ENCODE assay signal across 8 cellular contexts in genomic region chr13:98507060-98507797, GRCh38.
DNase-seq lines count a peak whose midpoint lies in the region; ATAC-seq, FAIRE-seq and TF ChIP-seq lines count a peak whose summit lies in the region.

No MANE protein-coding gene starts in this region.

- ATAC-seq in HepG2 (peak; percentile 45), GM18907 (IDR thresholded peaks at IDR 0.05; ENCODE audit: unreplicated experiment) (no peak)

- no peaks in the 10 kb centered on the region for H3K9me3 ChIP-seq in HepG2 (ENCODE audit: low read length)

- peaks cover 1 to 13% of the 10 kb centered on the region in 2 experiments; a peak in 4 of 5 replicates for H3K36me3 ChIP-seq in HepG2 (replicated peaks in 1 of 2; ENCODE audit: control insufficient read depth in 1 of 2, insufficient read depth in 2 of 2, low read length in 2 of 2)

- H3K9ac ChIP-seq in HepG2 (ENCODE audit: insufficient read depth, low read depth, low read length), result peak overlapping the region; percentile 64

- H3K4me3 Mint-ChIP-seq in MCF 10A (ENCODE audit: unreplicated experiment), result no peak overlapping the region
- H3K4me3 Mint-ChIP-seq in activated T-helper 1 cell treated with anti-CD3 and anti-CD28 coated beads, Interleukin-12 subunit alpha, Interleukin-12 subunit beta, Interleukin-2, Interleukin-4 antibody, amounts not matched to agents 30 ng/mL and 10 ng/mL and 1 ng/mL, durations not matched to agents 14 hours and 24 hours and 36 hours, result no peak overlapping the region

- H3K27me3 ChIP-seq in HepG2 (ENCODE audit: control insufficient read depth in 1 of 2, insufficient read depth in 2 of 2, low read length in 2 of 2), result no peaks in the 10 kb centered on the region

- H3K4me2 ChIP-seq in HepG2 (ENCODE audit: low read depth, low read length), result peak overlapping the region; percentile 86

- H3K9me3 Mint-ChIP-seq in MCF 10A (ENCODE audit: unreplicated experiment), result no peaks in the 10 kb centered on the region
- H3K9me3 Mint-ChIP-seq in activated T-helper 1 cell treated with anti-CD3 and anti-CD28 coated beads, Interleukin-12 subunit alpha, Interleukin-12 subunit beta, Interleukin-2, Interleukin-4 antibody, amounts not matched to agents 30 ng/mL and 10 ng/mL and 1 ng/mL, durations not matched to agents 14 hours and 24 hours and 36 hours, result no peaks in the 10 kb centered on the region

- TF ChIP-seq CTCF in MCF 10A (IDR thresholded peaks at IDR 0.05; ENCODE audit: unreplicated experiment), result no peak
- TF ChIP-seq CTCF in HepG2 (CRISPR knock-in tag; IDR thresholded peaks at IDR 0.05), result no peak

- peak; percentile 37 to 44; a peak in 2 of 4 replicates for TF ChIP-seq POLR2A in HepG2 (IDR thresholded peaks at IDR 0.05; ENCODE audit: insufficient read depth in 1 of 2, low read depth in 2 of 2, low read length in 2 of 2)

- DNase-seq in Caki2 (ENCODE audit: low read depth) (peak; percentile 87), NCI-H2107 (lab: John Stamatoyannopoulos, UW) (peak; percentile 60), MCF 10A (ENCODE audit: unreplicated experiment) (peak; percentile 78), HepG2 (ENCODE audit: low spot score) (peak; percentile 48)
- DNase-seq in activated CD4-positive, CD25-positive, alpha-beta regulatory T cell (lab: John Stamatoyannopoulos, UW), result no peak
- DNase-seq in effector CD8-positive, alpha-beta T cell (lab: John Stamatoyannopoulos, UW), result no peak
- DNase-seq in activated T-helper 1 cell treated with anti-CD3 and anti-CD28 coated beads, Interleukin-12 subunit alpha, Interleukin-12 subunit beta, Interleukin-2, Interleukin-4 antibody, amounts not matched to agents 30 ng/mL and 10 ng/mL and 1 ng/mL, durations not matched to agents 14 hours and 24 hours and 36 hours (ENCODE audit: low spot score), result no peak

- H3K4me1 ChIP-seq in HepG2 (ENCODE audit: insufficient read depth, low read length), result peaks cover 95% of the 10 kb centered on the region

- H3K79me2 ChIP-seq in HepG2 (ENCODE audit: insufficient read depth, low read length), result peaks cover 91% of the 10 kb centered on the region

- in situ Hi-C loops in Caki2 (cut with HindIII; ENCODE audit: low pct_unique_long_range_greater_than_20kb, low sequenced_read_pairs), result no loop called here
- in situ Hi-C loops in HepG2 (cut with HindIII; ENCODE audit: extremely low pct_ligation_motif_present, low pct_unique_long_range_greater_than_20kb), result no loop called here

- WGBS in HepG2 (ENCODE audit: low lambda C conversion rate), result 15% methylated on average over 11 of the region's 11 CpGs

- CTCF ChIA-PET in MCF 10A (lab: Yijun Ruan, JAX), result interaction anchor here (0.5 to 3.9 kb wide), 8 partner anchors 10 to 269 kb away, joined by 3 to 15 read pairs (median 6); no protein-coding TSS in a partner anchor
- CTCF ChIA-PET in HepG2 (lab: Yijun Ruan, JAX; ENCODE audit: low intra/inter-chr PET ratio, low total read pairs), result no interaction called here

- BruUV-seq in MCF 10A (replicated peaks; lab: Mats Ljungman, UMichigan) (no TSS peak), HepG2 (replicated peaks; lab: Mats Ljungman, UMichigan) (no TSS peak)

- intact Hi-C loops in MCF 10A (cut with micrococcal nuclease) (no loop called here), HepG2 (cut with micrococcal nuclease; ENCODE audit: unreplicated experiment) (loop anchor here (2.0 to 5.0 kb wide), 2 partner anchors 16 to 65 kb away; no protein-coding TSS in a partner anchor)
- intact Hi-C loops in activated T-helper 1 cell treated with anti-CD3 and anti-CD28 coated beads, Interleukin-12 subunit alpha, Interleukin-12 subunit beta, Interleukin-2, Interleukin-4 antibody, amounts not matched to agents 30 ng/mL and 10 ng/mL and 1 ng/mL, durations not matched to agents 14 hours and 24 hours and 36 hours (cut with micrococcal nuclease), result no loop called here

- H3K4me3 ChIP-seq in HepG2 (replicated peaks in 1 of 3; ENCODE audit: insufficient read depth in 1 of 3, low read depth in 2 of 3, low read length in 3 of 3), result peak overlapping the region; percentile 10 to 54 (median 28); a peak in 5 of 6 replicates

- TF ChIP-seq RAD21 in HepG2 (CRISPR knock-in tag; IDR thresholded peaks at IDR 0.05), result no peak

- TF ChIP-seq EP300 in HepG2 (IDR thresholded peaks at IDR 0.05; ENCODE audit: low read depth in 2 of 2, low read length in 2 of 2), result no peak
- no peak for TF ChIP-seq EP300 in HepG2 (CRISPR knock-in tag; IDR thresholded peaks at IDR 0.05; ENCODE audit: borderline replicate concordance)

- peaks cover 10% of the 10 kb centered on the region for H3K36me3 Mint-ChIP-seq in MCF 10A (ENCODE audit: insufficient read depth, unreplicated experiment)
- H3K36me3 Mint-ChIP-seq in activated T-helper 1 cell treated with anti-CD3 and anti-CD28 coated beads, Interleukin-12 subunit alpha, Interleukin-12 subunit beta, Interleukin-2, Interleukin-4 antibody, amounts not matched to agents 30 ng/mL and 10 ng/mL and 1 ng/mL, durations not matched to agents 14 hours and 24 hours and 36 hours (ENCODE audit: low read depth), result peaks cover 30% of the 10 kb centered on the region

- no peaks in the 10 kb centered on the region for H3K27me3 Mint-ChIP-seq in MCF 10A (ENCODE audit: insufficient read depth, unreplicated experiment)
- H3K27me3 Mint-ChIP-seq in activated T-helper 1 cell treated with anti-CD3 and anti-CD28 coated beads, Interleukin-12 subunit alpha, Interleukin-12 subunit beta, Interleukin-2, Interleukin-4 antibody, amounts not matched to agents 30 ng/mL and 10 ng/mL and 1 ng/mL, durations not matched to agents 14 hours and 24 hours and 36 hours (ENCODE audit: insufficient read depth), result no peaks in the 10 kb centered on the region

- H3K27ac ChIP-seq in HepG2 (ENCODE audit: extremely low read length, insufficient read depth, low read length), result peak overlapping the region; percentile 92

- FAIRE-seq in HepG2 (lab: Jason Lieb, UNC), result peak; percentile 59

- peaks cover 62% of the 10 kb centered on the region for H3K4me1 Mint-ChIP-seq in MCF 10A (ENCODE audit: insufficient read depth, unreplicated experiment)
- peaks cover 77% of the 10 kb centered on the region for H3K4me1 Mint-ChIP-seq in activated T-helper 1 cell treated with anti-CD3 and anti-CD28 coated beads, Interleukin-12 subunit alpha, Interleukin-12 subunit beta, Interleukin-2, Interleukin-4 antibody, amounts not matched to agents 30 ng/mL and 10 ng/mL and 1 ng/mL, durations not matched to agents 14 hours and 24 hours and 36 hours (ENCODE audit: low read depth)

- H3K27ac Mint-ChIP-seq in MCF 10A (ENCODE audit: low read depth, unreplicated experiment), result peak overlapping the region; percentile 87
- no peak overlapping the region for H3K27ac Mint-ChIP-seq in activated T-helper 1 cell treated with anti-CD3 and anti-CD28 coated beads, Interleukin-12 subunit alpha, Interleukin-12 subunit beta, Interleukin-2, Interleukin-4 antibody, amounts not matched to agents 30 ng/mL and 10 ng/mL and 1 ng/mL, durations not matched to agents 14 hours and 24 hours and 36 hours

- H4K20me1 ChIP-seq in HepG2 (ENCODE audit: insufficient read depth, low read length), result peaks cover 24% of the 10 kb centered on the region

- no peak overlapping the region for H2AFZ ChIP-seq in HepG2 (ENCODE audit: low read length)

- POLR2A ChIA-PET in MCF 10A (lab: Yijun Ruan, JAX), result interaction anchor here (0.8 to 5.7 kb wide), 8 partner anchors 9 to 146 kb away, joined by 3 to 79 read pairs (median 10); partner anchors contain the start of gene STK24
- POLR2A ChIA-PET in HepG2 (lab: Yijun Ruan, JAX), result interaction anchor here (0.8 to 2.9 kb wide), 8 partner anchors 11 to 70 kb away, joined by 3 to 21 read pairs (median 6); partner anchors contain the start of gene STK24

TF ChIP-seq in HepG2, 621 proteins besides CTCF, POLR2A, EP300 and RAD21 (continues in another document):
- TF ChIP-seq ZNF775 (CRISPR knock-in tag; IDR thresholded peaks at IDR 0.05; ENCODE audit: borderline replicate concordance) (peak; percentile 2; the same call in 1 of the 2 replicates), ZNF292 (CRISPR knock-in tag; IDR thresholded peaks at IDR 0.05; ENCODE audit: borderline replicate concordance, low read depth) (no peak), ZNF121 (CRISPR knock-in tag; IDR thresholded peaks at IDR 0.05) (peak; percentile 2; the same call in 1 of the 2 replicates), KDM3A (CRISPR knock-in tag; IDR thresholded peaks at IDR 0.05; ENCODE audit: low read depth) (no peak; the same call in 1 of the 2 replicates), ZNF891 (CRISPR knock-in tag; IDR thresholded peaks at IDR 0.05) (no peak; the same call in 1 of the 2 replicates), HMGXB4 (CRISPR knock-in tag; IDR thresholded peaks at IDR 0.05; ENCODE audit: borderline replicate concordance in 1 of 2, low read depth in 1 of 2) (0 out of 4 replicates have a peak, but pooled peaks of 1 of the 2 experiments have one; percentile 2), THRA (CRISPR knock-in tag; IDR thresholded peaks at IDR 0.05; ENCODE audit: borderline replicate concordance) (no peak), DMAP1 (CRISPR knock-in tag; IDR thresholded peaks at IDR 0.05) (no peak; the same call in 1 of the 2 replicates), SMAD1 (CRISPR knock-in tag; IDR thresholded peaks at IDR 0.05; ENCODE audit: borderline replicate concordance, low read depth) (no peak), ZNF335 (CRISPR knock-in tag; IDR thresholded peaks at IDR 0.05) (peak; percentile 20; the same call in 1 of the 2 replicates), ZZZ3 (CRISPR knock-in tag; IDR thresholded peaks at IDR 0.05; ENCODE audit: borderline replicate concordance) (no peak; the same call in 1 of the 2 replicates)

Comparison
In these comparisons a context has a peak if more than half of its experiments do, and no peak if none do; other contexts are left out.
1. DNase-seq: peak in Caki2 (single experiment), NCI-H2107 (single experiment), MCF 10A (single experiment) and HepG2 (single experiment); none in activated CD4-positive, CD25-positive, alpha-beta regulatory T cell (0 of 4), effector CD8-positive, alpha-beta T cell (single experiment) and activated T-helper 1 cell treated with anti-CD3 and anti-CD28 coated beads, Interleukin-12 subunit alpha, Interleukin-12 subunit beta, Interleukin-2, Interleukin-4 antibody, amounts not matched to agents 30 ng/mL and 10 ng/mL and 1 ng/mL, durations not matched to agents 14 hours and 24 hours and 36 hours (single experiment).